Comparison of ENCODE assay signal across 12 cellular contexts in genomic region chr1:17009706-17010105, GRCh38. TPM values are rescaled to one million over a fixed set of nuclear protein-coding genes. Genes with fewer than 3 reads are reported as not detected.
DNase-seq lines count a peak whose midpoint lies in the region; ATAC-seq, FAIRE-seq and TF ChIP-seq lines count a peak whose summit lies in the region.
"Had no signal": no experiment of that assay in that cellular context is flagged by ENCODE, and none has a peak within 500 bp of the region (broad histone marks: within the 10 kb centered on the region; RNA-seq: fewer than 3 reads in every experiment).

No MANE protein-coding gene starts in this region.

- peaks cover 0 to 11% of the 10 kb centered on the region in 2 donors for H3K36me3 ChIP-seq in left lung
- H3K36me3 ChIP-seq in tibial nerve, result peaks cover 0 to 13% (median 5%) of the 10 kb centered on the region in 3 donors
- H3K36me3 ChIP-seq: HAP-1 had no signal

- H3K4me1 ChIP-seq in left lung (peaks cover 9 to 56% of the 10 kb centered on the region in 2 donors), tibial nerve (peaks cover 0 to 53% (median 18%) of the 10 kb centered on the region in 4 donors)

- CTCF ChIA-PET in T-cell (lab: Charles Lee), result no interaction called here

- TF ChIP-seq POLR2A in tibial nerve (IDR thresholded peaks at IDR 0.05), result no peak

- 64 to 70% methylated on average over 4 of the region's 4 CpGs for WGBS in tibial nerve, 2 donors

- POLR2A ChIA-PET in T-cell (lab: Charles Lee), result no interaction called here

- no peaks in the 10 kb centered on the region for H3K27me3 ChIP-seq in left lung
- H3K27me3 ChIP-seq in tibial nerve, result no peaks in the 10 kb centered on the region
- H3K27me3 ChIP-seq: thyroid gland had no signal

- ATAC-seq in T-cell (replicated peaks in 1 of 4), result no peak
- ATAC-seq in left lung, result peak; percentile 13
- no peak for ATAC-seq in HG03460 (IDR thresholded peaks at IDR 0.05; ENCODE audit: unreplicated experiment)

- H3K9me3 ChIP-seq in left lung (no peaks in the 10 kb centered on the region), tibial nerve (no peaks in the 10 kb centered on the region)
- H3K9me3 ChIP-seq: HAP-1, thyroid gland had no signal

- H3K27ac Mint-ChIP-seq in T-cell, result no peak overlapping the region

- H3K27me3 Mint-ChIP-seq in T-cell, result no peaks in the 10 kb centered on the region

- peak; percentile 54 for DNase-seq in CD1c-positive myeloid dendritic cell (ENCODE audit: extremely low spot score)
- DNase-seq in GM18507 (ENCODE audit: extremely low spot score, insufficient read length, low read depth), result no peak
- no peak for DNase-seq in T-cell
- DNase-seq in left lung, result peak; percentile 42 to 56
- no peak for DNase-seq in activated effector memory CD4-positive, alpha-beta T cell treated with Interleukin-2 at 50 U/mL for 16 hours
- no peak for DNase-seq in tibial nerve (ENCODE audit: low spot score in 2 of 2)
- DNase-seq in NCI-H446 treated with DMSO at 0.1 percent for 48 hours (lab: John Stamatoyannopoulos, UW), result no peak
- DNase-seq: anterior cingulate cortex, NCI-H187 treated with DMSO at 0.1 percent for 48 hours, thyroid gland had no signal

- H3K27ac ChIP-seq in left lung, result no peak overlapping the region
- H3K27ac ChIP-seq in tibial nerve, result peak overlapping the region in 1 of 4 donors; percentile 22
- H3K27ac ChIP-seq: thyroid gland had no signal

- TF ChIP-seq CTCF in left lung (IDR thresholded peaks at IDR 0.05) (no peak), tibial nerve (IDR thresholded peaks at IDR 0.05) (no peak)

- peak overlapping the region in 1 of 2 donors; percentile 96 for H3K4me3 ChIP-seq in left lung
- H3K4me3 ChIP-seq in tibial nerve, result no peak overlapping the region

- intact Hi-C loops in left lung (cut with DNase I), result no loop called here

- peaks cover 19 to 23% (median 22%) of the 10 kb centered on the region in 3 donors for H3K4me1 Mint-ChIP-seq in T-cell

- H3K9me3 Mint-ChIP-seq in T-cell, result no peaks in the 10 kb centered on the region

- FAIRE-seq in GM18507 (lab: Jason Lieb, UNC), result peak; percentile 35

- peak overlapping the region in 2 of 3 donors; percentile 53 to 83 for H3K4me3 Mint-ChIP-seq in T-cell

- H3K36me3 Mint-ChIP-seq in T-cell, result no peaks in the 10 kb centered on the region

- no peak for TF ChIP-seq EP300 in tibial nerve (IDR thresholded peaks at IDR 0.05)

RNA-seq across cellular contexts. Expression of gene ATP13A2, which starts 2.0 kb away (rescaled TPM):
- total RNA-seq in T-cell, result 10 to 100 TPM; 39.4 to 65.5 (median 58.2) TPM
- total RNA-seq in left lung, result 10 to 100 TPM; 63.6 to 65.0 TPM
- 10 to 100 TPM; 29.7 to 64.2 (median 42.1) TPM for total RNA-seq in tibial nerve

RNA-seq across cellular contexts. Expression of gene MFAP2, which starts 29.3 kb away (rescaled TPM):
- total RNA-seq in T-cell (not detected), left lung (10 to 100 TPM in 1 of 2 donors, 1 to 10 TPM in 1; 8.0 to 54.3 TPM), tibial nerve (10 to 100 TPM in 3 of 4 donors, 1 to 10 TPM in 1; 5.9 to 26.6 (median 13.5) TPM)

RNA-seq across cellular contexts. Expression of gene SDHB, which starts 44.1 kb away (rescaled TPM):
- total RNA-seq in T-cell (10 to 100 TPM; 46.2 to 61.7 (median 57.6) TPM), left lung (100 to 1,000 TPM in 1 of 2 donors, 10 to 100 TPM in 1; 87.7 to 110 TPM), tibial nerve (100 to 1,000 TPM in 1 of 4 donors, 10 to 100 TPM in 3; 79.6 to 130 (median 86.3) TPM)

Comparison
In these comparisons a context has a peak if more than half of its experiments do, and no peak if none do; other contexts are left out.
1. DNase-seq: peak in CD1c-positive myeloid dendritic cell (single experiment) and left lung (2 of 2); none in GM18507 (single experiment), T-cell (0 of 34), activated effector memory CD4-positive, alpha-beta T cell treated with Interleukin-2 at 50 U/mL for 16 hours (single experiment), tibial nerve (0 of 2) and NCI-H446 treated with DMSO at 0.1 percent for 48 hours (single experiment).
2. RNA of gene MFAP2, which starts 29.3 kb away (total RNA-seq): 8.0 to 54.3 TPM in left lung and 5.9 to 26.6 TPM in tibial nerve; not detected in T-cell; every median in the first group is over 4 times any median in the second.